14 cellular contexts compared by ENCODE assay signal in the genomic region with DNA sequence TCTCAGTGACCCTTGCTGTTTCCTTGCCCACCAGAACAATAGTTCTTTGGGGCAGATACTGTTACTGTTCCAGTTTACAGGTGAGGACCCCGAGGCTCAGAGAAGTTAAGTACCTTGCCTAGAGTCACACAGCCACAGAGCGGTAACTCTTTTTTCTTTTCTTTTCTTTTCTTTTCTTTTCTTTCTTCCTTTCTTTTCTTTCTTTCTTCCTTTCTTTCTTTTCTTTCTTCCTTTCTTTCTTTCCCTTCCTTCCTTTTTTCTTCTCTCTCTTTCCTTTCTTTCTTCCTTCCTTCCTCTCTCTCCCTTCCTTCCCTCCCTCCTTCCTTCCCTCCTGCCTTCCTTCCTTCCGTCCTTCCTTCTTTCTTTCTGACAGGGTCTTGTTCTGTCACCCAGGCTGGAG. TPM values are rescaled to one million over a fixed set of nuclear protein-coding genes. Genes with fewer than 3 reads are reported as not detected.
DNase-seq lines count a peak whose midpoint lies in the region; ATAC-seq and TF ChIP-seq lines count a peak whose summit lies in the region.
"Had no signal": no experiment of that assay in that cellular context is flagged by ENCODE, and none has a peak within 500 bp of the region (broad histone marks: within the 10 kb centered on the region; RNA-seq: fewer than 3 reads in every experiment).

No MANE protein-coding gene starts in this region.

- ATAC-seq in CD4-positive, CD25-positive, alpha-beta regulatory T cell (ENCODE audit: low read depth in 2 of 2): no peak
- no peak for ATAC-seq in gastroesophageal sphincter
- ATAC-seq: activated naive CD4-positive, alpha-beta T cell treated with anti-CD3 and anti-CD28 coated beads, Interleukin-2, amount 50 U/mL, for 72 hours had no signal

- WGBS in gastroesophageal sphincter (ENCODE audit: low coverage in 1 of 2), 2 donors: 91 to 94% methylated on average over 2 to 3 of the region's 3 CpGs

- H3K27me3 ChIP-seq in CD4-positive, CD25-positive, alpha-beta regulatory T cell (ENCODE audit: control insufficient read depth, insufficient read depth, low read length): no peaks in the 10 kb centered on the region
- H3K27me3 ChIP-seq in Peyer's patch (no peaks in the 10 kb centered on the region), gastroesophageal sphincter (no peaks in the 10 kb centered on the region), WERI-Rb-1 (ENCODE audit: insufficient read depth, low read depth, severe bottlenecking) (no peaks in the 10 kb centered on the region), A673 (replicated peaks; ENCODE audit: insufficient read depth, low read depth, low read length, poor library complexity) (no peaks in the 10 kb centered on the region)

- H3K9me3 ChIP-seq in CD4-positive, CD25-positive, alpha-beta regulatory T cell (ENCODE audit: control insufficient read depth in 2 of 2, low read length in 2 of 2): no peaks in the 10 kb centered on the region
- H3K9me3 ChIP-seq in Peyer's patch (no peaks in the 10 kb centered on the region), gastroesophageal sphincter (no peaks in the 10 kb centered on the region), WERI-Rb-1 (ENCODE audit: severe bottlenecking) (no peaks in the 10 kb centered on the region), A673 (ENCODE audit: low read depth, low read length, poor library complexity, severe bottlenecking) (no peaks in the 10 kb centered on the region)

- peaks cover 0 to 28% (median 15%) of the 10 kb centered on the region in 4 donors for H3K4me1 Mint-ChIP-seq in CD4-positive, CD25-positive, alpha-beta regulatory T cell
- peaks cover 45% of the 10 kb centered on the region for H3K4me1 Mint-ChIP-seq in osteocyte (ENCODE audit: unreplicated experiment)

- H3K4me3 ChIP-seq in CD4-positive, CD25-positive, alpha-beta regulatory T cell (ENCODE audit: low read depth, low read length): no peak overlapping the region
- H3K4me3 ChIP-seq in Peyer's patch (no peak overlapping the region), gastroesophageal sphincter (no peak overlapping the region), WERI-Rb-1 (ENCODE audit: low read depth, low read length) (no peak overlapping the region), A673 (ENCODE audit: low read depth, low read length, poor library complexity, severe bottlenecking) (no peak overlapping the region)

- H3K4me3 Mint-ChIP-seq in CD4-positive, CD25-positive, alpha-beta regulatory T cell: peak overlapping the region in 1 of 4 donors; percentile 76
- no peak overlapping the region for H3K4me3 Mint-ChIP-seq in osteocyte (ENCODE audit: unreplicated experiment)

- intact Hi-C loops in A673 (cut with micrococcal nuclease; ENCODE audit: unreplicated experiment): no loop called here

- H3K9me3 Mint-ChIP-seq in CD4-positive, CD25-positive, alpha-beta regulatory T cell: no peaks in the 10 kb centered on the region
- no peaks in the 10 kb centered on the region for H3K9me3 Mint-ChIP-seq in osteocyte (ENCODE audit: unreplicated experiment)
- H3K9me3 Mint-ChIP-seq: activated naive CD4-positive, alpha-beta T cell treated with anti-CD3 and anti-CD28 coated beads, Interleukin-2, amount 50 U/mL, for 72 hours had no signal

- H3K27ac Mint-ChIP-seq in CD4-positive, CD25-positive, alpha-beta regulatory T cell: peak overlapping the region in 2 of 3 donors; percentile 23 to 54
- H3K27ac Mint-ChIP-seq in osteocyte (ENCODE audit: unreplicated experiment): peak overlapping the region; percentile 78

- no TSS peak for BruUV-seq in A673 (replicated peaks; lab: Mats Ljungman, UMichigan)

- H3K36me3 Mint-ChIP-seq in CD4-positive, CD25-positive, alpha-beta regulatory T cell: no peaks in the 10 kb centered on the region
- peaks cover 3% of the 10 kb centered on the region for H3K36me3 Mint-ChIP-seq in osteocyte (ENCODE audit: unreplicated experiment)

- H3K27me3 Mint-ChIP-seq in CD4-positive, CD25-positive, alpha-beta regulatory T cell: peaks cover 15% of the 10 kb centered on the region
- H3K27me3 Mint-ChIP-seq in osteocyte (ENCODE audit: unreplicated experiment): no peaks in the 10 kb centered on the region

- no peak for DNase-seq in CD4-positive, CD25-positive, alpha-beta regulatory T cell
- no peak for DNase-seq in Peyer's patch
- DNase-seq in osteocyte (ENCODE audit: extremely low spot score, unreplicated experiment): no peak
- no peak for DNase-seq in WERI-Rb-1
- no peak for DNase-seq in hippocampal formation (lab: John Stamatoyannopoulos, UW)
- DNase-seq in activated CD4-positive, CD25-positive, alpha-beta regulatory T cell treated with anti-CD3 and anti-CD28 coated beads, Interleukin-2, amount 50 U/mL, for 72 hours: no peak
- DNase-seq in A673 (ENCODE audit: low spot score): no peak
- DNase-seq: midbrain; NCI-H1105 treated with DMSO at 0.1 percent for 48 hours; NCI-H524; stimulated activated CD4-positive, alpha-beta T cell treated with anti-CD3 and anti-CD28 coated beads, Interleukin-4, amount 100 ng/mL, for 1 hour had no signal

- TF ChIP-seq CTCF in Peyer's patch (IDR thresholded peaks at IDR 0.05) (no peak), gastroesophageal sphincter (IDR thresholded peaks at IDR 0.05) (no peak), osteocyte (IDR thresholded peaks at IDR 0.05) (no peak), WERI-Rb-1 (IDR thresholded peaks at IDR 0.05; ENCODE audit: low read depth, low read length) (no peak), A673 (conservative IDR thresholded peaks at IDR 0.05; ENCODE audit: low read depth, low read length) (no peak)

- POLR2A ChIA-PET in A673 (lab: Charles Lee; ENCODE audit: low non-redundant PET): no interaction called here

- TF ChIP-seq POLR2A in Peyer's patch (IDR thresholded peaks at IDR 0.05) (no peak), gastroesophageal sphincter (IDR thresholded peaks at IDR 0.05) (no peak)

- TF ChIP-seq EP300 in gastroesophageal sphincter (IDR thresholded peaks at IDR 0.05): no peak

- peaks cover 18% of the 10 kb centered on the region for H3K4me1 ChIP-seq in CD4-positive, CD25-positive, alpha-beta regulatory T cell (ENCODE audit: control insufficient read depth, insufficient read depth, low read length, poor library complexity, severe bottlenecking)
- H3K4me1 ChIP-seq in Peyer's patch: peaks cover 0 to 27% (median 8%) of the 10 kb centered on the region in 4 donors
- peaks cover 0 to 48% (median 27%) of the 10 kb centered on the region in 3 donors for H3K4me1 ChIP-seq in gastroesophageal sphincter
- H3K4me1 ChIP-seq in A673 (ENCODE audit: insufficient read depth, low read length, poor library complexity, severe bottlenecking): peaks cover 11% of the 10 kb centered on the region

- H3K36me3 ChIP-seq in CD4-positive, CD25-positive, alpha-beta regulatory T cell (ENCODE audit: control insufficient read depth, insufficient read depth, low read length): peaks cover 6% of the 10 kb centered on the region
- H3K36me3 ChIP-seq in Peyer's patch (peaks cover 0 to 9% (median 0%) of the 10 kb centered on the region in 3 donors), gastroesophageal sphincter (peaks cover 0 to 9% of the 10 kb centered on the region in 2 donors), WERI-Rb-1 (no peaks in the 10 kb centered on the region), A673 (ENCODE audit: insufficient read depth, low read length, poor library complexity, severe bottlenecking) (peaks cover 7% of the 10 kb centered on the region)

- H3K27ac ChIP-seq in CD4-positive, CD25-positive, alpha-beta regulatory T cell (ENCODE audit: insufficient read depth, low read length, poor library complexity, severe bottlenecking): no peak overlapping the region
- H3K27ac ChIP-seq in Peyer's patch (peak overlapping the region; percentile 53 to 81 (median 66)), gastroesophageal sphincter (peak overlapping the region in 3 of 4 donors; percentile 70 to 80 (median 71)), WERI-Rb-1 (no peak overlapping the region), A673 (ENCODE audit: low read depth, low read length, poor library complexity, severe bottlenecking) (no peak overlapping the region)

- CTCF ChIA-PET in A673 (lab: Charles Lee): no interaction called here

RNA-seq across cellular contexts. Expression of a gene that starts 4.9 kb away (rescaled TPM):
- 1.3 TPM for total RNA-seq in CD4-positive, CD25-positive, alpha-beta regulatory T cell
- polyA plus RNA-seq in CD4-positive, CD25-positive, alpha-beta regulatory T cell: under 1 TPM in 3 of 4 donors, not detected in 1; 0.08 to 0.55 (median 0.22) TPM
- total RNA-seq in Peyer's patch: 1 to 10 TPM; 1.4 to 7.4 (median 3.0) TPM
- total RNA-seq in gastroesophageal sphincter: 10 to 100 TPM in 1 of 4 donors, 1 to 10 TPM in 3; 4.5 to 12.7 (median 6.7) TPM
- 5.0 and 5.7 TPM in 2 replicates for total RNA-seq in osteocyte
- 2.5 and 3.9 TPM in 2 replicates for total RNA-seq in A673 (2021)

RNA-seq across cellular contexts. Expression of a gene that starts 7.8 kb away (rescaled TPM):
- 17.0 TPM for total RNA-seq in CD4-positive, CD25-positive, alpha-beta regulatory T cell
- polyA plus RNA-seq in CD4-positive, CD25-positive, alpha-beta regulatory T cell: 1 to 10 TPM; 5.5 to 8.5 (median 5.9) TPM
- total RNA-seq in Peyer's patch (10 to 100 TPM in 2 of 4 donors, 1 to 10 TPM in 2; 4.1 to 18.2 (median 11.6) TPM), gastroesophageal sphincter (10 to 100 TPM; 16.6 to 22.1 (median 18.9) TPM), osteocyte (13.3 and 13.8 TPM in 2 replicates), A673 (2021) (9.6 and 16.5 TPM in 2 replicates)

RNA-seq across cellular contexts. Expression of a gene that starts 26.1 kb away (rescaled TPM):
- 19.5 TPM for total RNA-seq in CD4-positive, CD25-positive, alpha-beta regulatory T cell
- polyA plus RNA-seq in CD4-positive, CD25-positive, alpha-beta regulatory T cell: 1 to 10 TPM; 3.1 to 7.6 (median 6.3) TPM
- total RNA-seq in Peyer's patch (10 to 100 TPM in 3 of 4 donors, 1 to 10 TPM in 1; 9.1 to 22.4 (median 15.2) TPM), gastroesophageal sphincter (10 to 100 TPM; 22.1 to 30.2 (median 26.4) TPM), osteocyte (31.4 and 33.4 TPM in 2 replicates), A673 (2021) (26.3 and 28.7 TPM in 2 replicates)

RNA-seq across cellular contexts. Expression of a gene that starts 28.1 kb away (rescaled TPM):
- not detected for total RNA-seq in CD4-positive, CD25-positive, alpha-beta regulatory T cell
- polyA plus RNA-seq in CD4-positive, CD25-positive, alpha-beta regulatory T cell: not detected
- total RNA-seq in Peyer's patch (not detected), gastroesophageal sphincter (1 to 10 TPM in 1 of 4 donors, under 1 TPM in 1, not detected in 2; 0.19 to 1.1 TPM), osteocyte (0.21 and 0.29 TPM in 2 replicates), A673 (2021) (0.15 TPM in 1 of 2 replicates, not detected in the other)
- total RNA-seq: activated naive CD4-positive, alpha-beta T cell treated with anti-CD3 and anti-CD28 coated beads, Interleukin-2, amount 50 U/mL, for 72 hours had no signal
- polyA plus RNA-seq: CD14-positive monocyte had no signal

RNA-seq across cellular contexts. Expression of a gene that starts 47.5 kb away (rescaled TPM):
- 6.2 TPM for total RNA-seq in CD4-positive, CD25-positive, alpha-beta regulatory T cell
- 10 to 100 TPM; 19.1 to 48.6 (median 24.1) TPM for polyA plus RNA-seq in CD4-positive, CD25-positive, alpha-beta regulatory T cell
- total RNA-seq in Peyer's patch (100 to 1,000 TPM; 148 to 277 (median 218) TPM), gastroesophageal sphincter (100 to 1,000 TPM; 146 to 209 (median 164) TPM), osteocyte (45.6 and 51.5 TPM in 2 replicates), A673 (2021) (36.1 and 48.2 TPM in 2 replicates)

Comparison
In these comparisons a context has a peak if more than half of its experiments do, and no peak if none do; other contexts are left out.
1. H3K27ac ChIP-seq: peak in Peyer's patch (4 of 4) and gastroesophageal sphincter (3 of 4); none in CD4-positive, CD25-positive, alpha-beta regulatory T cell (single experiment), WERI-Rb-1 (single experiment) and A673 (single experiment).